In genomic region chr7:45699726-45700390, GRCh38 we compare ENCODE assay signal across 25 cellular contexts.
DNase-seq lines count a peak whose midpoint lies in the region; ATAC-seq and TF ChIP-seq lines count a peak whose summit lies in the region.
"Had no signal": no experiment of that assay in that cellular context is flagged by ENCODE, and none has a peak within 500 bp of the region (broad histone marks: within the 10 kb centered on the region; RNA-seq: fewer than 3 reads in every experiment).

No MANE protein-coding gene starts in this region.

- POLR2A ChIA-PET in SK-N-SH (lab: Yijun Ruan, JAX), result no interaction called here

- no peaks in the 10 kb centered on the region for H3F3A ChIP-seq in SK-N-SH (replicated peaks; ENCODE audit: insufficient read depth)

- WGBS in SK-N-SH (ENCODE audit: low lambda C conversion rate), result 64% methylated on average over 11 of the region's 11 CpGs

- H3K9me2 ChIP-seq in SK-N-SH, result no peaks in the 10 kb centered on the region

- no peaks in the 10 kb centered on the region for H3K36me3 ChIP-seq in SK-N-SH (replicated peaks in 1 of 2; ENCODE audit: control insufficient read depth in 1 of 2, insufficient read depth in 2 of 2, low read length in 1 of 2)
- H3K36me3 ChIP-seq: thoracic aorta had no signal

- H3K36me3 Mint-ChIP-seq in activated CD8-positive, alpha-beta memory T cell treated with anti-CD3 and anti-CD28 coated beads, Interleukin-2, amount 10 ng/mL, durations not matched to agents 7 days and 5 days, result no peaks in the 10 kb centered on the region
- H3K36me3 Mint-ChIP-seq in stimulated activated memory B cell treated with anti-CD40 and anti-IgM and Interleukin-4, amounts not matched to agents 10 μg/mL and 1 μg/mL and 100 μg/mL, for 72 hours, result no peaks in the 10 kb centered on the region
- H3K36me3 Mint-ChIP-seq: CD4-positive, CD25-positive, alpha-beta regulatory T cell; immature natural killer cell; stimulated activated naive B cell treated with anti-CD40 and anti-IgM and Interleukin-4, amounts not matched to agents 10 μg/mL and 1 μg/mL and 100 μg/mL, for 72 hours had no signal

- no peaks in the 10 kb centered on the region for H3K9me3 ChIP-seq in SK-N-SH
- H3K9me3 ChIP-seq: thoracic aorta had no signal

- TF ChIP-seq EP300 in SK-N-SH (IDR thresholded peaks at IDR 0.05; ENCODE audit: borderline replicate concordance in 1 of 2, low read depth in 1 of 2, low read length in 1 of 2), result no peak

- TF ChIP-seq CTCF in SK-N-SH (IDR thresholded peaks at IDR 0.05), result no peak

- no peak overlapping the region for H3K27ac Mint-ChIP-seq in activated CD8-positive, alpha-beta memory T cell treated with anti-CD3 and anti-CD28 coated beads, Interleukin-2, amount 10 ng/mL, durations not matched to agents 7 days and 5 days
- H3K27ac Mint-ChIP-seq in stimulated activated memory B cell treated with anti-CD40 and anti-IgM and Interleukin-4, amounts not matched to agents 10 μg/mL and 1 μg/mL and 100 μg/mL, for 72 hours, result no peak overlapping the region
- H3K27ac Mint-ChIP-seq: CD4-positive, CD25-positive, alpha-beta regulatory T cell; immature natural killer cell; stimulated activated naive B cell treated with anti-CD40 and anti-IgM and Interleukin-4, amounts not matched to agents 10 μg/mL and 1 μg/mL and 100 μg/mL, for 72 hours had no signal

- peaks cover 6% of the 10 kb centered on the region for H3K27me3 Mint-ChIP-seq in activated CD8-positive, alpha-beta memory T cell treated with anti-CD3 and anti-CD28 coated beads, Interleukin-2, amount 10 ng/mL, durations not matched to agents 7 days and 5 days
- peaks cover 25% of the 10 kb centered on the region for H3K27me3 Mint-ChIP-seq in stimulated activated memory B cell treated with anti-CD40 and anti-IgM and Interleukin-4, amounts not matched to agents 10 μg/mL and 1 μg/mL and 100 μg/mL, for 72 hours

- DNase-seq in SK-N-SH (peak; percentile 31), islet precursor cell (peak; percentile 46), NCI-H1694 (lab: John Stamatoyannopoulos, UW) (no peak)
- DNase-seq in activated CD8-positive, alpha-beta memory T cell treated with anti-CD3 and anti-CD28 coated beads, Interleukin-2, amount 10 ng/mL, durations not matched to agents 7 days and 5 days, result peak; percentile 23
- no peak for DNase-seq in activated CD4-positive, alpha-beta T cell treated with anti-CD3 and anti-CD28 coated beads for 4 hours
- DNase-seq: activated CD4-positive, alpha-beta T cell treated with anti-CD3 and anti-CD28 coated beads, Interleukin-2, amount 50 U/mL, for 1 hour; activated gamma-delta T cell; CD4-positive, CD25-positive, alpha-beta regulatory T cell; effector memory CD4-positive, alpha-beta T cell; EL; foreskin melanocyte; immature natural killer cell; Karpas-422; NCI-H187 treated with DMSO at 0.1 percent for 48 hours; NCI-H526; stimulated activated CD4-positive, alpha-beta T cell treated with anti-CD3 and anti-CD28 coated beads, Interleukin-2, amount 100 ng/mL, for 48 hours; stimulated activated naive B cell treated with anti-CD40 and anti-IgM and Interleukin-4, amounts not matched to agents 10 μg/mL and 1 μg/mL and 100 μg/mL, for 72 hours had no signal

- H3K27me3 ChIP-seq in SK-N-SH (ENCODE audit: insufficient read depth), result peaks cover 8% of the 10 kb centered on the region; the same call in 1 of the 2 replicates
- H3K27me3 ChIP-seq: hepatocyte had no signal

- H3K4me1 ChIP-seq in SK-N-SH (ENCODE audit: control insufficient read depth in 1 of 2, insufficient read depth in 2 of 2, low read depth in 1 of 2, low read length in 1 of 2), result peaks cover 0 to 22% of the 10 kb centered on the region in 2 experiments; a peak in 1 of 4 replicates

- no peak overlapping the region for H3K9ac ChIP-seq in SK-N-SH

- H3K79me2 ChIP-seq in SK-N-SH (ENCODE audit: insufficient read depth), result no peaks in the 10 kb centered on the region
- H3K79me2 ChIP-seq: hepatocyte had no signal

- no peaks in the 10 kb centered on the region for H4K20me1 ChIP-seq in SK-N-SH (ENCODE audit: insufficient read depth)

- H3K4me1 Mint-ChIP-seq in activated CD8-positive, alpha-beta memory T cell treated with anti-CD3 and anti-CD28 coated beads, Interleukin-2, amount 10 ng/mL, durations not matched to agents 7 days and 5 days, result peaks cover 7% of the 10 kb centered on the region
- H3K4me1 Mint-ChIP-seq in stimulated activated memory B cell treated with anti-CD40 and anti-IgM and Interleukin-4, amounts not matched to agents 10 μg/mL and 1 μg/mL and 100 μg/mL, for 72 hours, result no peaks in the 10 kb centered on the region
- H3K4me1 Mint-ChIP-seq: CD4-positive, CD25-positive, alpha-beta regulatory T cell; immature natural killer cell; stimulated activated naive B cell treated with anti-CD40 and anti-IgM and Interleukin-4, amounts not matched to agents 10 μg/mL and 1 μg/mL and 100 μg/mL, for 72 hours had no signal

- H3K4me2 ChIP-seq in SK-N-SH, result no peak overlapping the region
- H3K4me2 ChIP-seq: hepatocyte, smooth muscle cell had no signal

- H3K9me3 Mint-ChIP-seq in activated CD8-positive, alpha-beta memory T cell treated with anti-CD3 and anti-CD28 coated beads, Interleukin-2, amount 10 ng/mL, durations not matched to agents 7 days and 5 days (ENCODE audit: low read depth), result no peaks in the 10 kb centered on the region
- no peaks in the 10 kb centered on the region for H3K9me3 Mint-ChIP-seq in stimulated activated memory B cell treated with anti-CD40 and anti-IgM and Interleukin-4, amounts not matched to agents 10 μg/mL and 1 μg/mL and 100 μg/mL, for 72 hours
- H3K9me3 Mint-ChIP-seq: immature natural killer cell; stimulated activated naive B cell treated with anti-CD40 and anti-IgM and Interleukin-4, amounts not matched to agents 10 μg/mL and 1 μg/mL and 100 μg/mL, for 72 hours had no signal

- H3K4me3 Mint-ChIP-seq in activated CD8-positive, alpha-beta memory T cell treated with anti-CD3 and anti-CD28 coated beads, Interleukin-2, amount 10 ng/mL, durations not matched to agents 7 days and 5 days, result no peak overlapping the region
- H3K4me3 Mint-ChIP-seq in stimulated activated memory B cell treated with anti-CD40 and anti-IgM and Interleukin-4, amounts not matched to agents 10 μg/mL and 1 μg/mL and 100 μg/mL, for 72 hours, result no peak overlapping the region
- H3K4me3 Mint-ChIP-seq: CD4-positive, CD25-positive, alpha-beta regulatory T cell; immature natural killer cell; stimulated activated naive B cell treated with anti-CD40 and anti-IgM and Interleukin-4, amounts not matched to agents 10 μg/mL and 1 μg/mL and 100 μg/mL, for 72 hours had no signal

- no peak overlapping the region for H3K4me3 ChIP-seq in SK-N-SH (ENCODE audit: low read depth in 2 of 2, low read length in 1 of 2)
- H3K4me3 ChIP-seq: hepatocyte, smooth muscle cell, thoracic aorta had no signal

- H2AFZ ChIP-seq in SK-N-SH (ENCODE audit: low read depth), result no peak overlapping the region
- H2AFZ ChIP-seq: hepatocyte had no signal

- ATAC-seq in SK-N-SH treated with all-trans-retinoic acid at 6 μM for 48 hours, result no peak
- ATAC-seq in activated CD8-positive, alpha-beta memory T cell treated with anti-CD3 and anti-CD28 coated beads, Interleukin-2, amount 10 ng/mL, durations not matched to agents 7 days and 5 days, result no peak
- peak; percentile 10 for ATAC-seq in stimulated activated memory B cell treated with anti-CD40 and anti-IgM and Interleukin-4, amounts not matched to agents 10 μg/mL and 1 μg/mL and 100 μg/mL, for 72 hours
- no peak for ATAC-seq in GM21447 (IDR thresholded peaks at IDR 0.05; ENCODE audit: unreplicated experiment)
- ATAC-seq: esophagus mucosa; stimulated activated naive B cell treated with anti-CD40 and anti-IgM and Interleukin-4, amounts not matched to agents 10 μg/mL and 1 μg/mL and 100 μg/mL, for 72 hours had no signal

- H3K27ac ChIP-seq in SK-N-SH (ENCODE audit: low read depth in 2 of 2, low read length in 1 of 2), result no peak overlapping the region
- H3K27ac ChIP-seq: 22Rv1, hepatocyte, thoracic aorta had no signal

- TF ChIP-seq RAD21 in SK-N-SH (IDR thresholded peaks at IDR 0.05; ENCODE audit: low read length), result no peak

- CTCF ChIA-PET in SK-N-SH (lab: Yijun Ruan, JAX), result interaction anchor here (1.5 kb wide), 1 partner anchor 128 kb away, joined by 3 read pairs; no protein-coding TSS in a partner anchor
- CTCF ChIA-PET in activated CD8-positive, alpha-beta memory T cell treated with anti-CD3 and anti-CD28 coated beads, Interleukin-2, amount 10 ng/mL, durations not matched to agents 7 days and 5 days (lab: Charles Lee), result no interaction called here

TF ChIP-seq in SK-N-SH, 30 proteins besides CTCF, POLR2A, EP300 and RAD21 (continues in another document):
- TF ChIP-seq IRF3 (IDR thresholded peaks at IDR 0.05; ENCODE audit: low read depth, low read length) (no peak), YY1 (IDR thresholded peaks at IDR 0.05; ENCODE audit: low read depth) (no peak), FOXJ3 (CRISPR knock-in tag; IDR thresholded peaks at IDR 0.05) (no peak), RFX5 (IDR thresholded peaks at IDR 0.05; ENCODE audit: low read length) (no peak)

TF ChIP-seq in SK-N-SH treated with all-trans-retinoic acid at 6 μM for 48 hours, 23 proteins besides CTCF, POLR2A, EP300 and RAD21 (continues in another document):
- TF ChIP-seq ARNTL (CRISPR knock-in tag; IDR thresholded peaks at IDR 0.05; ENCODE audit: borderline replicate concordance, low read depth) (no peak), PATZ1 (CRISPR knock-in tag; IDR thresholded peaks at IDR 0.05; ENCODE audit: borderline replicate concordance) (no peak), ZFP30 (CRISPR knock-in tag; IDR thresholded peaks at IDR 0.05) (no peak), ZNF70 (CRISPR knock-in tag; IDR thresholded peaks at IDR 0.05) (no peak), SNAI2 (CRISPR knock-in tag; IDR thresholded peaks at IDR 0.05) (no peak), ESRRG (CRISPR knock-in tag; IDR thresholded peaks at IDR 0.05) (no peak), RARB (CRISPR knock-in tag; IDR thresholded peaks at IDR 0.05) (no peak), GLIS3 (CRISPR knock-in tag; IDR thresholded peaks at IDR 0.05) (no peak), ISL1 (CRISPR knock-in tag; IDR thresholded peaks at IDR 0.05) (no peak)

Comparison
In these comparisons a context has a peak if more than half of its experiments do, and no peak if none do; other contexts are left out.
1. DNase-seq: peak in SK-N-SH (single experiment), activated CD8-positive, alpha-beta memory T cell treated with anti-CD3 and anti-CD28 coated beads, Interleukin-2, amount 10 ng/mL, durations not matched to agents 7 days and 5 days (single experiment) and islet precursor cell (single experiment); none in NCI-H1694 (single experiment) and activated CD4-positive, alpha-beta T cell treated with anti-CD3 and anti-CD28 coated beads for 4 hours (0 of 2).